ENCODE assay signal across 15 cellular contexts in genomic region chr1:152543808-152544207, GRCh38. TPM values are rescaled to one million over a fixed set of nuclear protein-coding genes. Genes with fewer than 3 reads are reported as not detected.
DNase-seq lines count a peak whose midpoint lies in the region; ATAC-seq and TF ChIP-seq lines count a peak whose summit lies in the region.
"Had no signal": no experiment of that assay in that cellular context is flagged by ENCODE, and none has a peak within 500 bp of the region (broad histone marks: within the 10 kb centered on the region; RNA-seq: fewer than 3 reads in every experiment).

No MANE protein-coding gene starts in this region.

- peak; percentile 40 for TF ChIP-seq CTCF in SK-N-SH (IDR thresholded peaks at IDR 0.05)
- TF ChIP-seq CTCF in WTC11 (IDR thresholded peaks at IDR 0.05): no peak
- no peak for TF ChIP-seq CTCF in mesothelial cell of epicardium (IDR thresholded peaks at IDR 0.05; ENCODE audit: unreplicated experiment)

- H3K79me2 ChIP-seq in SK-N-SH (ENCODE audit: insufficient read depth): no peaks in the 10 kb centered on the region

- no peak overlapping the region for H3K27ac Mint-ChIP-seq in WTC11
- H3K27ac Mint-ChIP-seq in mesothelial cell of epicardium: no peak overlapping the region

- ATAC-seq in left lobe of liver (peak; percentile 26), WTC11 (no peak)

- H3K9me3 ChIP-seq in SK-N-SH: no peaks in the 10 kb centered on the region
- H3K9me3 ChIP-seq: neutrophil, transverse colon had no signal

- no peak overlapping the region for H3K27ac ChIP-seq in SK-N-SH (ENCODE audit: low read depth in 2 of 2, low read length in 1 of 2)
- H3K27ac ChIP-seq: neutrophil, transverse colon had no signal

- POLR2A ChIA-PET in SK-N-SH (lab: Yijun Ruan, JAX) (no interaction called here), WTC11 (lab: Charles Lee) (no interaction called here)

- no peak overlapping the region for H2AFZ ChIP-seq in SK-N-SH (ENCODE audit: low read depth)

- no peak overlapping the region for H3K4me2 ChIP-seq in SK-N-SH
- H3K4me2 ChIP-seq: smooth muscle cell had no signal

- no peaks in the 10 kb centered on the region for H3F3A ChIP-seq in SK-N-SH (replicated peaks; ENCODE audit: insufficient read depth)

- no peak for TF ChIP-seq RAD21 in SK-N-SH (IDR thresholded peaks at IDR 0.05; ENCODE audit: low read length)

- no peaks in the 10 kb centered on the region for H3K4me1 ChIP-seq in SK-N-SH (ENCODE audit: control insufficient read depth in 1 of 2, insufficient read depth in 2 of 2, low read depth in 1 of 2, low read length in 1 of 2)
- H3K4me1 ChIP-seq: transverse colon had no signal

- no peaks in the 10 kb centered on the region for H3K27me3 ChIP-seq in SK-N-SH (ENCODE audit: insufficient read depth)
- H3K27me3 ChIP-seq: transverse colon had no signal

- no peak overlapping the region for H3K4me3 Mint-ChIP-seq in WTC11
- no peak overlapping the region for H3K4me3 Mint-ChIP-seq in mesothelial cell of epicardium

- H3K9me3 Mint-ChIP-seq in WTC11 (peaks cover 76% of the 10 kb centered on the region), mesothelial cell of epicardium (peaks cover 70% of the 10 kb centered on the region)

- H3K4me1 Mint-ChIP-seq in WTC11 (no peaks in the 10 kb centered on the region), mesothelial cell of epicardium (no peaks in the 10 kb centered on the region)

- H3K36me3 ChIP-seq in SK-N-SH (replicated peaks in 1 of 2; ENCODE audit: control insufficient read depth in 1 of 2, insufficient read depth in 2 of 2, low read length in 1 of 2): no peaks in the 10 kb centered on the region
- H3K36me3 ChIP-seq: neutrophil, transverse colon had no signal

- no peaks in the 10 kb centered on the region for H3K9me2 ChIP-seq in SK-N-SH

- H3K27me3 Mint-ChIP-seq in WTC11 (ENCODE audit: low read depth): peaks cover 5% of the 10 kb centered on the region; the same call in 1 of the 2 replicates
- H3K27me3 Mint-ChIP-seq in mesothelial cell of epicardium (ENCODE audit: low read depth): no peaks in the 10 kb centered on the region

- 10% methylated on average over 4 of the region's 4 CpGs for WGBS in SK-N-SH (ENCODE audit: low lambda C conversion rate)

- TF ChIP-seq EP300 in SK-N-SH (IDR thresholded peaks at IDR 0.05; ENCODE audit: borderline replicate concordance in 1 of 2, low read depth in 1 of 2, low read length in 1 of 2): no peak

- DNase-seq in DMS53 (lab: John Stamatoyannopoulos, UW): peak; percentile 26
- DNase-seq in DMS53 treated with DMSO at 0.1 percent for 48 hours (lab: John Stamatoyannopoulos, UW; ENCODE audit: unreplicated experiment): no peak
- DNase-seq in HT1080 (ENCODE audit: low read depth): peak; percentile 17
- DNase-seq in SK-N-SH: no peak
- DNase-seq in left lobe of liver (ENCODE audit: low spot score): no peak
- no peak for DNase-seq in activated CD8-positive, alpha-beta memory T cell treated with anti-CD3 and anti-CD28 coated beads for 24 hours
- DNase-seq in WTC11 (ENCODE audit: low spot score): no peak
- DNase-seq in mesothelial cell of epicardium (ENCODE audit: low spot score in 2 of 2, unreplicated experiment in 2 of 2): no peak
- DNase-seq: activated T-cell treated with anti-CD3 and anti-CD28 coated beads, Interleukin-2, amount 50 U/mL, for 1 hour; head of caudate nucleus; NCI-H146; transverse colon had no signal

- H3K4me3 ChIP-seq in SK-N-SH (ENCODE audit: low read depth in 2 of 2, low read length in 1 of 2): no peak overlapping the region
- H3K4me3 ChIP-seq: smooth muscle cell, transverse colon had no signal

- CTCF ChIA-PET in SK-N-SH (lab: Yijun Ruan, JAX) (interaction anchor here (2.2 kb wide), 1 partner anchor 10 kb away, joined by 9 read pairs; no protein-coding TSS in a partner anchor), WTC11 (lab: Charles Lee) (no interaction called here)

- H3K9ac ChIP-seq in SK-N-SH: no peak overlapping the region

- H3K36me3 Mint-ChIP-seq in WTC11 (peaks cover 72% of the 10 kb centered on the region), mesothelial cell of epicardium (peaks cover 2% of the 10 kb centered on the region)

- H4K20me1 ChIP-seq in SK-N-SH (ENCODE audit: insufficient read depth): no peaks in the 10 kb centered on the region

TF ChIP-seq in SK-N-SH, 30 proteins besides CTCF, POLR2A, EP300 and RAD21 (continues in another document):
- TF ChIP-seq FOSL2 (IDR thresholded peaks at IDR 0.05; ENCODE audit: borderline replicate concordance, low read depth) (no peak), MEF2A (IDR thresholded peaks at IDR 0.05; ENCODE audit: borderline replicate concordance, low read depth) (no peak), JUND (IDR thresholded peaks at IDR 0.05) (no peak), TCF12 (IDR thresholded peaks at IDR 0.05) (no peak), USF1 (IDR thresholded peaks at IDR 0.05; ENCODE audit: borderline replicate concordance, low read depth) (no peak)

TF ChIP-seq in WTC11, 78 proteins besides CTCF, POLR2A, EP300 and RAD21 (continues in another document):
- TF ChIP-seq ZNF317 (CRISPR knock-in tag; IDR thresholded peaks at IDR 0.05; ENCODE audit: borderline replicate concordance, low read depth) (no peak), ZNF532 (CRISPR knock-in tag; IDR thresholded peaks at IDR 0.05; ENCODE audit: borderline replicate concordance) (no peak)

RNA-seq across cellular contexts. Expression of gene LCE3E, which starts 22.8 kb away (rescaled TPM):
- not detected in 2 replicates for total RNA-seq in HT1080 (2014; rRNA removed; shearing (Covaris generic))
- polyA plus RNA-seq in HT1080 (2015; cell fraction: cytosol; rRNA removed): not detected in 2 replicates
- not detected in 2 replicates for polyA plus RNA-seq in HT1080 (2015; cell fraction: nucleus; rRNA removed)
- polyA plus RNA-seq in SK-N-SH (2012; rRNA removed): not detected in 2 replicates
- polyA plus RNA-seq in SK-N-SH (2012; cell fraction: cytosol; rRNA removed): not detected in 2 replicates
- polyA plus RNA-seq in SK-N-SH (2012; cell fraction: nucleus; rRNA removed): not detected in 2 replicates
- total RNA-seq in left lobe of liver (not detected), WTC11 (2021) (not detected in 3 replicates), mesothelial cell of epicardium (not detected in 3 replicates)
- total RNA-seq: liver, smooth muscle cell, transverse colon had no signal
- polyA plus RNA-seq: liver, smooth muscle cell had no signal

RNA-seq across cellular contexts. Expression of gene CRCT1, which starts 29.5 kb away (rescaled TPM):
- total RNA-seq in HT1080 (2014; rRNA removed; shearing (Covaris generic)): not detected in 2 replicates
- 0.13 TPM in 1 of 2 replicates, not detected in the other for polyA plus RNA-seq in HT1080 (2015; cell fraction: cytosol; rRNA removed)
- not detected in 2 replicates for polyA plus RNA-seq in HT1080 (2015; cell fraction: nucleus; rRNA removed)
- polyA plus RNA-seq in SK-N-SH (2012; rRNA removed): not detected in 2 replicates
- polyA plus RNA-seq in SK-N-SH (2012; cell fraction: cytosol; rRNA removed): not detected in 2 replicates
- not detected in 2 replicates for polyA plus RNA-seq in SK-N-SH (2012; cell fraction: nucleus; rRNA removed)
- total RNA-seq in left lobe of liver (not detected), WTC11 (2021) (not detected in 3 replicates), mesothelial cell of epicardium (not detected in 3 replicates)
- total RNA-seq: liver, smooth muscle cell, transverse colon had no signal
- polyA plus RNA-seq: liver, smooth muscle cell had no signal

RNA-seq across cellular contexts. Expression of gene LCE5A, which starts 33.2 kb away (rescaled TPM):
- not detected in 2 replicates for total RNA-seq in HT1080 (2014; rRNA removed; shearing (Covaris generic))
- polyA plus RNA-seq in HT1080 (2015; cell fraction: cytosol; rRNA removed): not detected in 2 replicates
- polyA plus RNA-seq in HT1080 (2015; cell fraction: nucleus; rRNA removed): not detected in 2 replicates
- polyA plus RNA-seq in SK-N-SH (2012; rRNA removed): not detected in 2 replicates
- not detected in 2 replicates for polyA plus RNA-seq in SK-N-SH (2012; cell fraction: cytosol; rRNA removed)
- not detected in 2 replicates for polyA plus RNA-seq in SK-N-SH (2012; cell fraction: nucleus; rRNA removed)
- total RNA-seq in left lobe of liver (not detected), WTC11 (2021) (not detected in 3 replicates), mesothelial cell of epicardium (not detected in 3 replicates)
- total RNA-seq: liver, smooth muscle cell, transverse colon had no signal
- polyA plus RNA-seq: liver, smooth muscle cell had no signal

RNA-seq across cellular contexts. Expression of gene LCE3D, which starts 36.5 kb away (rescaled TPM):
- not detected in 2 replicates for total RNA-seq in HT1080 (2014; rRNA removed; shearing (Covaris generic))
- not detected in 2 replicates for polyA plus RNA-seq in HT1080 (2015; cell fraction: cytosol; rRNA removed)
- not detected in 2 replicates for polyA plus RNA-seq in HT1080 (2015; cell fraction: nucleus; rRNA removed)
- polyA plus RNA-seq in SK-N-SH (2012; rRNA removed): not detected in 2 replicates
- not detected in 2 replicates for polyA plus RNA-seq in SK-N-SH (2012; cell fraction: cytosol; rRNA removed)
- not detected in 2 replicates for polyA plus RNA-seq in SK-N-SH (2012; cell fraction: nucleus; rRNA removed)
- not detected for total RNA-seq in left lobe of liver
- total RNA-seq in WTC11 (2021): not detected in 3 replicates
- not detected in 3 replicates for total RNA-seq in mesothelial cell of epicardium
- total RNA-seq: liver, smooth muscle cell, transverse colon had no signal
- polyA plus RNA-seq: liver, smooth muscle cell had no signal

RNA-seq across cellular contexts. Expression of gene LCE3C, which starts 56.2 kb away (rescaled TPM):
- not detected in 2 replicates for total RNA-seq in HT1080 (2014; rRNA removed; shearing (Covaris generic))
- polyA plus RNA-seq in HT1080 (2015; cell fraction: cytosol; rRNA removed): not detected in 2 replicates
- polyA plus RNA-seq in HT1080 (2015; cell fraction: nucleus; rRNA removed): not detected in 2 replicates
- not detected in 2 replicates for polyA plus RNA-seq in SK-N-SH (2012; rRNA removed)
- polyA plus RNA-seq in SK-N-SH (2012; cell fraction: cytosol; rRNA removed): not detected in 2 replicates
- polyA plus RNA-seq in SK-N-SH (2012; cell fraction: nucleus; rRNA removed): not detected in 2 replicates
- total RNA-seq in left lobe of liver: not detected
- not detected in 3 replicates for total RNA-seq in WTC11 (2021)
- not detected in 3 replicates for total RNA-seq in mesothelial cell of epicardium
- total RNA-seq: liver, smooth muscle cell, transverse colon had no signal
- polyA plus RNA-seq: liver, smooth muscle cell had no signal

Comparison
In these comparisons a context has a peak if more than half of its experiments do, and no peak if none do; other contexts are left out.
1. DNase-seq: peak in DMS53 (single experiment) and HT1080 (single experiment); none in DMS53 treated with DMSO at 0.1 percent for 48 hours (single experiment), SK-N-SH (single experiment), left lobe of liver (single experiment), activated CD8-positive, alpha-beta memory T cell treated with anti-CD3 and anti-CD28 coated beads for 24 hours (single experiment), WTC11 (single experiment) and mesothelial cell of epicardium (0 of 2).